Comparison of ENCODE assay signal across 29 cellular contexts in genomic region chr2:41993086-41993812, GRCh38. TPM values are rescaled to one million over a fixed set of nuclear protein-coding genes. Genes with fewer than 3 reads are reported as not detected.
"Had no signal": no experiment of that assay in that cellular context is flagged by ENCODE, and none has a peak within 500 bp of the region (broad histone marks: within the 10 kb centered on the region; RNA-seq: fewer than 3 reads in every experiment).

No MANE protein-coding gene starts in this region.

- H3K4me3 ChIP-seq: coronary artery, dorsolateral prefrontal cortex, heart left ventricle, left lung, lung, right lobe of liver, upper lobe of right lung had no signal

- H3K4me1 ChIP-seq: left lung, right lobe of liver, upper lobe of right lung had no signal

- H3K27ac Mint-ChIP-seq: activated CD4-positive, alpha-beta memory T cell treated with anti-CD3 and anti-CD28 coated beads for 36 hours; activated CD4-positive, alpha-beta T cell treated with anti-CD3 and anti-CD28 coated beads, Interleukin-2, amount 10 ng/mL, durations not matched to agents 24 days and 14 days; activated naive CD4-positive, alpha-beta T cell treated with anti-CD3 and anti-CD28 coated beads, Interleukin-2, amount 10 ng/mL, durations not matched to agents 7 days and 5 days; activated T-helper 1 cell treated with anti-CD3 and anti-CD28 coated beads, Interleukin-12 subunit alpha, Interleukin-12 subunit beta, Interleukin-2, Interleukin-4 antibody, amounts not matched to agents 30 ng/mL and 10 ng/mL and 1 ng/mL, durations not matched to agents 14 hours and 24 hours and 36 hours; naive thymus-derived CD4-positive, alpha-beta T cell; stimulated activated memory B cell treated with anti-CD40 and anti-IgM and Interleukin-4, amounts not matched to agents 10 μg/mL and 1 μg/mL and 100 μg/mL, for 72 hours; stimulated activated naive CD8-positive, alpha-beta T cell treated with anti-CD3 and anti-CD28 coated beads, Interleukin-15, amount 100 ng/mL, for 72 hours; T-helper 1 cell treated with Interleukin-12 subunit alpha and Interleukin-12 subunit beta and Interleukin-4 antibody, amounts not matched to agents 30 μg/mL and 1 μg/mL, for 36 hours had no signal

- H3K4me1 Mint-ChIP-seq: activated naive CD4-positive, alpha-beta T cell treated with anti-CD3 and anti-CD28 coated beads, Interleukin-2, amount 10 ng/mL, durations not matched to agents 7 days and 5 days; naive thymus-derived CD4-positive, alpha-beta T cell; stimulated activated memory B cell treated with anti-CD40 and anti-IgM and Interleukin-4, amounts not matched to agents 10 μg/mL and 1 μg/mL and 100 μg/mL, for 72 hours; stimulated activated naive CD8-positive, alpha-beta T cell treated with anti-CD3 and anti-CD28 coated beads, Interleukin-15, amount 100 ng/mL, for 72 hours had no signal

- H3K27ac ChIP-seq: brain microvascular endothelial cell, coronary artery, dorsolateral prefrontal cortex, heart left ventricle, left lung, right lobe of liver, upper lobe of right lung had no signal

- DNase-seq: activated CD4-positive, alpha-beta memory T cell treated with anti-CD3 and anti-CD28 coated beads for 36 hours; activated CD4-positive, alpha-beta T cell treated with anti-CD3 and anti-CD28 coated beads, Interleukin-2, amount 10 ng/mL, durations not matched to agents 24 days and 14 days; activated CD4-positive, CD25-positive, alpha-beta regulatory T cell treated with anti-CD3 and anti-CD28 coated beads, Interleukin-2, amount 50 U/mL, for 72 hours; activated CD8-positive, alpha-beta memory T cell treated with anti-CD3 and anti-CD28 coated beads, Interleukin-2, amount 50 U/mL, for 4 hours; activated gamma-delta T cell; activated naive CD4-positive, alpha-beta T cell treated with anti-CD3 and anti-CD28 coated beads, Interleukin-2, amount 10 ng/mL, durations not matched to agents 7 days and 5 days; activated T-cell treated with anti-CD3 and anti-CD28 coated beads, Interleukin-2, amount 50 U/mL, for 1 hour; amniotic stem cell; brain microvascular endothelial cell; dorsolateral prefrontal cortex; effector memory CD8-positive, alpha-beta T cell; heart left ventricle; kidney glomerular epithelial cell; left lung; naive thymus-derived CD4-positive, alpha-beta T cell; right lobe of liver; stimulated activated CD4-positive, alpha-beta T cell treated with anti-CD3 and anti-CD28 coated beads, Interleukin-4, amount 100 ng/mL, for 4 hours; stimulated activated CD8-positive, alpha-beta memory T cell treated with anti-CD3 and anti-CD28 coated beads, Interleukin-4, amount 100 ng/mL, for 48 hours; stimulated activated naive CD8-positive, alpha-beta T cell treated with anti-CD3 and anti-CD28 coated beads, Interleukin-15, amount 100 ng/mL, for 72 hours; substantia nigra; SW 1271; T1000; upper lobe of right lung had no signal

- H3K36me3 Mint-ChIP-seq: activated CD4-positive, alpha-beta memory T cell treated with anti-CD3 and anti-CD28 coated beads for 36 hours; activated naive CD4-positive, alpha-beta T cell treated with anti-CD3 and anti-CD28 coated beads, Interleukin-2, amount 10 ng/mL, durations not matched to agents 7 days and 5 days; naive thymus-derived CD4-positive, alpha-beta T cell; stimulated activated memory B cell treated with anti-CD40 and anti-IgM and Interleukin-4, amounts not matched to agents 10 μg/mL and 1 μg/mL and 100 μg/mL, for 72 hours had no signal

- H3K36me3 ChIP-seq: brain microvascular endothelial cell, heart left ventricle, left lung, right lobe of liver, upper lobe of right lung had no signal

- H3K9me3 ChIP-seq: heart left ventricle, left lung, right lobe of liver, upper lobe of right lung had no signal

- FAIRE-seq: astrocyte had no signal

- H3K4me3 Mint-ChIP-seq: activated CD4-positive, alpha-beta memory T cell treated with anti-CD3 and anti-CD28 coated beads for 36 hours; activated CD4-positive, alpha-beta T cell treated with anti-CD3 and anti-CD28 coated beads, Interleukin-2, amount 10 ng/mL, durations not matched to agents 24 days and 14 days; activated naive CD4-positive, alpha-beta T cell treated with anti-CD3 and anti-CD28 coated beads, Interleukin-2, amount 10 ng/mL, durations not matched to agents 7 days and 5 days; activated T-helper 1 cell treated with anti-CD3 and anti-CD28 coated beads, Interleukin-12 subunit alpha, Interleukin-12 subunit beta, Interleukin-2, Interleukin-4 antibody, amounts not matched to agents 30 ng/mL and 10 ng/mL and 1 ng/mL, durations not matched to agents 14 hours and 24 hours and 36 hours; effector memory CD8-positive, alpha-beta T cell; naive thymus-derived CD4-positive, alpha-beta T cell; stimulated activated memory B cell treated with anti-CD40 and anti-IgM and Interleukin-4, amounts not matched to agents 10 μg/mL and 1 μg/mL and 100 μg/mL, for 72 hours; stimulated activated naive CD8-positive, alpha-beta T cell treated with anti-CD3 and anti-CD28 coated beads, Interleukin-15, amount 100 ng/mL, for 72 hours; T-helper 1 cell treated with Interleukin-12 subunit alpha and Interleukin-12 subunit beta and Interleukin-4 antibody, amounts not matched to agents 30 μg/mL and 1 μg/mL, for 36 hours had no signal

- H3K27me3 ChIP-seq: brain microvascular endothelial cell, dorsolateral prefrontal cortex, heart left ventricle, left lung, right lobe of liver, upper lobe of right lung had no signal

- H3K9me3 Mint-ChIP-seq: activated CD4-positive, alpha-beta T cell treated with anti-CD3 and anti-CD28 coated beads, Interleukin-2, amount 10 ng/mL, durations not matched to agents 24 days and 14 days; activated T-helper 1 cell treated with anti-CD3 and anti-CD28 coated beads, Interleukin-12 subunit alpha, Interleukin-12 subunit beta, Interleukin-2, Interleukin-4 antibody, amounts not matched to agents 30 ng/mL and 10 ng/mL and 1 ng/mL, durations not matched to agents 14 hours and 24 hours and 36 hours; effector memory CD8-positive, alpha-beta T cell had no signal

RNA-seq across cellular contexts. Expression of gene PKDCC, which starts 54.6 kb away (rescaled TPM):
- total RNA-seq: activated CD4-positive, alpha-beta memory T cell treated with anti-CD3 and anti-CD28 coated beads for 36 hours; activated CD4-positive, alpha-beta T cell treated with anti-CD3 and anti-CD28 coated beads, Interleukin-2, amount 10 ng/mL, durations not matched to agents 24 days and 14 days; activated T-helper 1 cell treated with anti-CD3 and anti-CD28 coated beads, Interleukin-12 subunit alpha, Interleukin-12 subunit beta, Interleukin-2, Interleukin-4 antibody, amounts not matched to agents 30 ng/mL and 10 ng/mL and 1 ng/mL, durations not matched to agents 14 hours and 24 hours and 36 hours; naive thymus-derived CD4-positive, alpha-beta T cell had no signal
- polyA plus RNA-seq: naive thymus-derived CD4-positive, alpha-beta T cell had no signal
